Comparison of ENCODE assay signal across 8 cellular contexts in genomic region chr5:109414062-109414461, GRCh38. TPM values are rescaled to one million over a fixed set of nuclear protein-coding genes. Genes with fewer than 3 reads are reported as not detected.
DNase-seq lines count a peak whose midpoint lies in the region; FAIRE-seq and TF ChIP-seq lines count a peak whose summit lies in the region.
"Not testable (repeated sequence)": the region's sequence is repeated elsewhere in the genome, so short reads cannot be mapped to it uniquely, and the experiment has no call there.

No MANE protein-coding gene starts in this region.

- peaks cover 33% of the 10 kb centered on the region for H3K4me1 ChIP-seq in KMS-11 (ENCODE audit: low read depth, poor library complexity, severe bottlenecking)
- peaks cover 30% of the 10 kb centered on the region for H3K4me1 ChIP-seq in astrocyte (ENCODE audit: insufficient read depth, low read length)
- H3K4me1 ChIP-seq in ectodermal cell (ENCODE audit: control insufficient read depth, insufficient read depth, low read length), result peaks cover 21% of the 10 kb centered on the region
- H3K4me1 ChIP-seq in iPS-18a (ENCODE audit: control insufficient read depth, low read depth, low read length), result peaks cover 13% of the 10 kb centered on the region

- not testable (repeated sequence) for H3K4me3 ChIP-seq in GM12865 (ENCODE audit: low read depth, low read length); KMS-11 (IDR thresholded peaks at IDR 0.05; ENCODE audit: insufficient read depth, low read depth, low read length); astrocyte (ENCODE audit: insufficient read depth, low read depth, low read length); ectodermal cell (ENCODE audit: insufficient read depth, low read depth, low read length); iPS-18a (ENCODE audit: low read length); neural cell (ENCODE audit: low read length)

- H4K20me1 ChIP-seq in KMS-11 (ENCODE audit: insufficient read depth); astrocyte (ENCODE audit: insufficient read depth, low read length); neural cell (ENCODE audit: insufficient read depth): not testable (repeated sequence)

- FAIRE-seq in astrocyte (lab: Jason Lieb, UNC), result not testable (repeated sequence)

- DNase-seq in GM12865 (ENCODE audit: low read depth), result peak; percentile 13
- DNase-seq in astrocyte (ENCODE audit: low read depth); progenitor cell of endocrine pancreas (ENCODE audit: low spot score, unreplicated experiment); type B pancreatic cell (ENCODE audit: extremely low spot score, unreplicated experiment): not testable (repeated sequence)

- H3K27ac Mint-ChIP-seq in astrocyte (ENCODE audit: unreplicated experiment) (peak overlapping the region; percentile 88), progenitor cell of endocrine pancreas (peak overlapping the region; percentile 93), type B pancreatic cell (peak overlapping the region; percentile 46)

- H3K9ac ChIP-seq in KMS-11; astrocyte (ENCODE audit: low read length); neural cell (ENCODE audit: low read length): not testable (repeated sequence)
- peak overlapping the region; percentile 6 for H3K9ac ChIP-seq in iPS-18a (ENCODE audit: low read length)

- H3K27ac ChIP-seq in KMS-11 (peak overlapping the region; percentile 48; the same call in 1 of the 2 replicates), astrocyte (ENCODE audit: low read depth, low read length) (peak overlapping the region; percentile 36), ectodermal cell (ENCODE audit: insufficient read depth, low read depth, low read length, poor library complexity, severe bottlenecking) (peak overlapping the region; percentile 92), neural cell (ENCODE audit: low read length) (peak overlapping the region; percentile 32)
- H3K27ac ChIP-seq in iPS-18a (ENCODE audit: low read length), result not testable (repeated sequence)

- H3K27me3 Mint-ChIP-seq in astrocyte (ENCODE audit: low read depth, unreplicated experiment); progenitor cell of endocrine pancreas; type B pancreatic cell: not testable (repeated sequence)

- 96 to 98% methylated on average over 2 of the region's 2 CpGs for WGBS in ectodermal cell, 2 experiments

- H3K4me2 ChIP-seq in KMS-11, result peak overlapping the region; percentile 37; the same call in 1 of the 2 replicates
- H3K4me2 ChIP-seq in astrocyte (ENCODE audit: low read length); neural cell (ENCODE audit: low read length): not testable (repeated sequence)

- peaks cover 12% of the 10 kb centered on the region for H3K9me3 Mint-ChIP-seq in astrocyte (ENCODE audit: unreplicated experiment)
- peaks cover 17% of the 10 kb centered on the region for H3K9me3 Mint-ChIP-seq in progenitor cell of endocrine pancreas (ENCODE audit: low read depth)
- H3K9me3 Mint-ChIP-seq in type B pancreatic cell, result not testable (repeated sequence)

- TF ChIP-seq RAD21 in neural cell (conservative IDR thresholded peaks at IDR 0.05), result not testable (repeated sequence)

- H2AFZ ChIP-seq in KMS-11 (ENCODE audit: low read depth); astrocyte (ENCODE audit: low read depth, low read length); neural cell (ENCODE audit: low read depth, low read length): not testable (repeated sequence)

- H3K4me1 Mint-ChIP-seq in astrocyte (ENCODE audit: low read depth, unreplicated experiment) (peaks cover 24% of the 10 kb centered on the region), progenitor cell of endocrine pancreas (ENCODE audit: low read depth) (peaks cover 27% of the 10 kb centered on the region), type B pancreatic cell (ENCODE audit: unreplicated experiment) (peaks cover 14% of the 10 kb centered on the region)

- H3F3A ChIP-seq in neural cell (ENCODE audit: insufficient read depth, low read length, poor library complexity, severe bottlenecking), result not testable (repeated sequence)

- not testable (repeated sequence) for TF ChIP-seq CTCF in GM12865 (IDR thresholded peaks at IDR 0.05; ENCODE audit: insufficient read depth, low read depth, low read length, missing control alignments); KMS-11 (conservative IDR thresholded peaks at IDR 0.05; ENCODE audit: low read depth, low read length); astrocyte (IDR thresholded peaks at IDR 0.05; ENCODE audit: insufficient read depth, low read depth, low read length); neural cell (IDR thresholded peaks at IDR 0.05; ENCODE audit: poor library complexity, severe bottlenecking); progenitor cell of endocrine pancreas (IDR thresholded peaks at IDR 0.05; ENCODE audit: unreplicated experiment); type B pancreatic cell (conservative IDR thresholded peaks at IDR 0.05)

- H3K36me3 Mint-ChIP-seq in astrocyte (ENCODE audit: low read depth, unreplicated experiment); progenitor cell of endocrine pancreas (ENCODE audit: insufficient read depth); type B pancreatic cell: not testable (repeated sequence)

- TF ChIP-seq EP300 in neural cell (conservative IDR thresholded peaks at IDR 0.05; ENCODE audit: poor library complexity, severe bottlenecking), result not testable (repeated sequence)

- H3K9me3 ChIP-seq in astrocyte (ENCODE audit: insufficient read depth, low read depth, low read length); ectodermal cell (ENCODE audit: control insufficient read depth, low read length); iPS-18a (ENCODE audit: control insufficient read depth, low read depth, low read length); neural cell (ENCODE audit: low read length): not testable (repeated sequence)

- not testable (repeated sequence) for H3K79me2 ChIP-seq in KMS-11 (ENCODE audit: insufficient read depth, low read depth); astrocyte (ENCODE audit: insufficient read depth, low read length); neural cell (replicated peaks; ENCODE audit: insufficient read depth, low read length)

- H3K9me2 ChIP-seq in neural cell (ENCODE audit: insufficient read depth, low read length), result not testable (repeated sequence)

- not testable (repeated sequence) for H3K4me3 Mint-ChIP-seq in astrocyte (ENCODE audit: unreplicated experiment); progenitor cell of endocrine pancreas (ENCODE audit: low read depth); type B pancreatic cell

- H3K36me3 ChIP-seq in KMS-11 (ENCODE audit: insufficient read depth); astrocyte (ENCODE audit: insufficient read depth, low read length); ectodermal cell (ENCODE audit: control insufficient read depth, insufficient read depth, low read length); iPS-18a (ENCODE audit: control insufficient read depth, low read depth, low read length); neural cell (ENCODE audit: insufficient read depth, low read length): not testable (repeated sequence)

- H3K27me3 ChIP-seq in KMS-11 (ENCODE audit: insufficient read depth, low read depth); astrocyte (ENCODE audit: insufficient read depth, low read length); ectodermal cell (ENCODE audit: control insufficient read depth, insufficient read depth, low read length, poor library complexity, severe bottlenecking); iPS-18a (ENCODE audit: control insufficient read depth, insufficient read depth, low read length); neural cell (ENCODE audit: insufficient read depth, low read depth, low read length): not testable (repeated sequence)

RNA-seq across cellular contexts. Expression of gene PJA2, which starts 4.3 kb away (rescaled TPM):
- total RNA-seq in astrocyte (107 and 108 TPM in 2 replicates), progenitor cell of endocrine pancreas (62.0 and 63.4 TPM in 2 replicates), type B pancreatic cell (ENCODE audit: low replicate concordance) (60.2 and 79.9 TPM in 2 replicates)
- polyA plus RNA-seq in ectodermal cell (2013, experiment 1 of 4), result 60.8 TPM
- 62.7 TPM for polyA plus RNA-seq in ectodermal cell (2013, experiment 2 of 4)
- polyA plus RNA-seq in ectodermal cell (2013, experiment 3 of 4), result 55.4 TPM
- 63.3 TPM for polyA plus RNA-seq in ectodermal cell (2013, experiment 4 of 4)
- polyA plus RNA-seq in neural cell, result 127 and 142 TPM in 2 replicates
- polyA minus RNA-seq in neural cell, result 275 and 324 TPM in 2 replicates
